In genomic region chr7:65239707-65240352, GRCh38 we compare ENCODE assay signal across 1 cellular context.
TF ChIP-seq lines count a peak whose summit lies in the region.

No MANE protein-coding gene starts in this region.

TF ChIP-seq in HepG2, 621 proteins besides CTCF, POLR2A, EP300 and RAD21 (continued from another document and continues in another):
- TF ChIP-seq MIXL1 (CRISPR knock-in tag; IDR thresholded peaks at IDR 0.05) (no peak), NCOR1 (IDR thresholded peaks at IDR 0.05; ENCODE audit: borderline replicate concordance, low read length) (no peak), MAF1 (CRISPR knock-in tag; IDR thresholded peaks at IDR 0.05; ENCODE audit: borderline replicate concordance) (no peak), ZNF292 (CRISPR knock-in tag; IDR thresholded peaks at IDR 0.05; ENCODE audit: borderline replicate concordance, low read depth) (peak; percentile 70), MTF1 (CRISPR knock-in tag; IDR thresholded peaks at IDR 0.05) (no peak), ZBTB7A (CRISPR knock-in tag; IDR thresholded peaks at IDR 0.05) (no peak), REXO4 (CRISPR knock-in tag; IDR thresholded peaks at IDR 0.05; ENCODE audit: borderline replicate concordance) (no peak), GABPA (IDR thresholded peaks at IDR 0.05; ENCODE audit: low read depth, low read length) (peak; percentile 13; the same call in 1 of the 2 replicates), GABPA (CRISPR knock-in tag; IDR thresholded peaks at IDR 0.05; ENCODE audit: low read depth) (peak; percentile 59), RXRB (CRISPR knock-in tag; IDR thresholded peaks at IDR 0.05; ENCODE audit: borderline replicate concordance) (no peak), ATF6 (CRISPR knock-in tag; conservative IDR thresholded peaks at IDR 0.05) (no peak), GRHL1 (CRISPR knock-in tag; conservative IDR thresholded peaks at IDR 0.05) (no peak), NFE2 (CRISPR knock-in tag; IDR thresholded peaks at IDR 0.05) (no peak), CREM (IDR thresholded peaks at IDR 0.05) (no peak), CREM (CRISPR knock-in tag; IDR thresholded peaks at IDR 0.05) (no peak), ZNF775 (CRISPR knock-in tag; IDR thresholded peaks at IDR 0.05; ENCODE audit: borderline replicate concordance) (no peak), TRAFD1 (CRISPR knock-in tag; IDR thresholded peaks at IDR 0.05; ENCODE audit: borderline replicate concordance) (no peak), ZNF3 (CRISPR knock-in tag; IDR thresholded peaks at IDR 0.05) (no peak), ZNF83 (CRISPR knock-in tag; IDR thresholded peaks at IDR 0.05; ENCODE audit: borderline replicate concordance) (no peak), BCLAF1 (IDR thresholded peaks at IDR 0.05) (no peak), CHD2 (IDR thresholded peaks at IDR 0.05; ENCODE audit: low read depth, low read length) (no peak), TOPORS (CRISPR knock-in tag; IDR thresholded peaks at IDR 0.05) (no peak), MTA1 (CRISPR knock-in tag; IDR thresholded peaks at IDR 0.05; ENCODE audit: borderline replicate concordance) (peak; percentile 67; the same call in 1 of the 2 replicates), KLF13 (CRISPR knock-in tag; IDR thresholded peaks at IDR 0.05) (no peak), TBX3 (IDR thresholded peaks at IDR 0.05; ENCODE audit: borderline replicate concordance) (no peak), ZNF792 (CRISPR knock-in tag; IDR thresholded peaks at IDR 0.05) (no peak), HOXA7 (CRISPR knock-in tag; IDR thresholded peaks at IDR 0.05) (no peak), ATRX (CRISPR knock-in tag; IDR thresholded peaks at IDR 0.05; ENCODE audit: borderline replicate concordance) (no peak), ZNF572 (CRISPR knock-in tag; IDR thresholded peaks at IDR 0.05) (no peak), FOXC1 (CRISPR knock-in tag; IDR thresholded peaks at IDR 0.05; ENCODE audit: borderline replicate concordance) (0 out of 2 replicates have a peak, but pooled peaks have one; percentile 31), TGIF2 (CRISPR knock-in tag; IDR thresholded peaks at IDR 0.05) (no peak), ELF1 (CRISPR knock-in tag; IDR thresholded peaks at IDR 0.05) (no peak), HDAC2 (CRISPR knock-in tag; IDR thresholded peaks at IDR 0.05) (no peak), NR2F6 (IDR thresholded peaks at IDR 0.05) (no peak), NR2F6 (CRISPR knock-in tag; IDR thresholded peaks at IDR 0.05) (no peak), FOSL2 (CRISPR knock-in tag; IDR thresholded peaks at IDR 0.05) (no peak), FOXP4 (CRISPR knock-in tag; IDR thresholded peaks at IDR 0.05) (no peak), ZNF503 (CRISPR knock-in tag; IDR thresholded peaks at IDR 0.05) (no peak)
- TF ChIP-seq, protein P1, sequence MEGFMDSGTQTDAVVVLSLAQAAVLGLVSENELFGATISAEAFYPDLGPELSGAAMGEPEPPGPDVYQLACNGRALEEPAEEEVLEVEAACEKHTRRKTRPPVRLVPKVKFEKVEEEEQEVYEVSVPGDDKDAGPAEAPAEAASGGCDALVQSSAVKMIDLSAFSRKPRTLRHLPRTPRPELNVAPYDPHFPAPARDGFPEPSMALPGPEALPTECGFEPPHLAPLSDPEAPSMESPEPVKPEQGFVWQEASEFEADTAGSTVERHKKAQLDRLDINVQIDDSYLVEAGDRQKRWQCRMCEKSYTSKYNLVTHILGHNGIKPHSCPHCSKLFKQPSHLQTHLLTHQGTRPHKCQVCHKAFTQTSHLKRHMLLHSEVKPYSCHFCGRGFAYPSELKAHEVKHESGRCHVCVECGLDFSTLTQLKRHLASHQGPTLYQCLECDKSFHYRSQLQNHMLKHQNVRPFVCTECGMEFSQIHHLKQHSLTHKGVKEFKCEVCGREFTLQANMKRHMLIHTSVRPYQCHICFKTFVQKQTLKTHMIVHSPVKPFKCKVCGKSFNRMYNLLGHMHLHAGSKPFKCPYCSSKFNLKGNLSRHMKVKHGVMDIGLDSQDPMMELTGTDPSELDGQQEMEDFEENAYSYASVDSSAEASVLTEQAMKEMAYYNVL (CRISPR knock-in tag; IDR thresholded peaks at IDR 0.05; ENCODE audit: borderline replicate concordance): 0 out of 2 replicates have a peak, but pooled peaks have one; percentile 15
- TF ChIP-seq, protein P2, sequence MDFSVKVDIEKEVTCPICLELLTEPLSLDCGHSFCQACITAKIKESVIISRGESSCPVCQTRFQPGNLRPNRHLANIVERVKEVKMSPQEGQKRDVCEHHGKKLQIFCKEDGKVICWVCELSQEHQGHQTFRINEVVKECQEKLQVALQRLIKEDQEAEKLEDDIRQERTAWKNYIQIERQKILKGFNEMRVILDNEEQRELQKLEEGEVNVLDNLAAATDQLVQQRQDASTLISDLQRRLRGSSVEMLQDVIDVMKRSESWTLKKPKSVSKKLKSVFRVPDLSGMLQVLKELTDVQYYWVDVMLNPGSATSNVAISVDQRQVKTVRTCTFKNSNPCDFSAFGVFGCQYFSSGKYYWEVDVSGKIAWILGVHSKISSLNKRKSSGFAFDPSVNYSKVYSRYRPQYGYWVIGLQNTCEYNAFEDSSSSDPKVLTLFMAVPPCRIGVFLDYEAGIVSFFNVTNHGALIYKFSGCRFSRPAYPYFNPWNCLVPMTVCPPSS (IDR thresholded peaks at IDR 0.05): no peak
- TF ChIP-seq, protein P3, sequence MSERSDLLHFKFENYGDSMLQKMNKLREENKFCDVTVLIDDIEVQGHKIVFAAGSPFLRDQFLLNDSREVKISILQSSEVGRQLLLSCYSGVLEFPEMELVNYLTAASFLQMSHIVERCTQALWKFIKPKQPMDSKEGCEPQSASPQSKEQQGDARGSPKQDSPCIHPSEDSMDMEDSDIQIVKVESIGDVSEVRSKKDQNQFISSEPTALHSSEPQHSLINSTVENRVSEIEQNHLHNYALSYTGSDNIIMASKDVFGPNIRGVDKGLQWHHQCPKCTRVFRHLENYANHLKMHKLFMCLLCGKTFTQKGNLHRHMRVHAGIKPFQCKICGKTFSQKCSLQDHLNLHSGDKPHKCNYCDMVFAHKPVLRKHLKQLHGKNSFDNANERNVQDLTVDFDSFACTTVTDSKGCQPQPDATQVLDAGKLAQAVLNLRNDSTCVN (CRISPR knock-in tag; IDR thresholded peaks at IDR 0.05; ENCODE audit: borderline replicate concordance): no peak
- TF ChIP-seq, protein P4, sequence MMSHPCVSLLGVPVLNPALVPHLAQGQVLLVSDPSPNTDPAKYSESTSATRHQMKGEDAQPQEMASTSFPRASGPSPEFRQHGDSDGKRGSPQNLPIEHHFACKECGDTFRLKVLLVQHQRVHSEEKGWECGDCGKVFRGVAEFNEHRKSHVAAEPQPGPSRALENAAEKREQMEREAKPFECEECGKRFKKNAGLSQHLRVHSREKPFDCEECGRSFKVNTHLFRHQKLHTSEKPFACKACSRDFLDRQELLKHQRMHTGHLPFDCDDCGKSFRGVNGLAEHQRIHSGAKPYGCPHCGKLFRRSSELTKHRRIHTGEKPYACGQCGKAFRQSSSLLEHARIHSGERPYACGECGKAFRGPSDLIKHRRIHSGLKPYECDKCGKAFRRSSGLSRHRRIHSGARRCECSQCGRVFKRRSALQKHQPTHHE (CRISPR knock-in tag; IDR thresholded peaks at IDR 0.05; ENCODE audit: borderline replicate concordance): no peak
- TF ChIP-seq, protein P5, sequence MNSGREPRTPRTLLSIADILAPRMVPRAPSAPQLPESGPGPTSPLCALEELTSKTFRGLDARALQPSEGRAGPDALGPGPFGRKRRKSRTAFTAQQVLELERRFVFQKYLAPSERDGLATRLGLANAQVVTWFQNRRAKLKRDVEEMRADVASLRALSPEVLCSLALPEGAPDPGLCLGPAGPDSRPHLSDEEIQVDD (CRISPR knock-in tag; IDR thresholded peaks at IDR 0.05; ENCODE audit: borderline replicate concordance): no peak
- TF ChIP-seq, protein P6, sequence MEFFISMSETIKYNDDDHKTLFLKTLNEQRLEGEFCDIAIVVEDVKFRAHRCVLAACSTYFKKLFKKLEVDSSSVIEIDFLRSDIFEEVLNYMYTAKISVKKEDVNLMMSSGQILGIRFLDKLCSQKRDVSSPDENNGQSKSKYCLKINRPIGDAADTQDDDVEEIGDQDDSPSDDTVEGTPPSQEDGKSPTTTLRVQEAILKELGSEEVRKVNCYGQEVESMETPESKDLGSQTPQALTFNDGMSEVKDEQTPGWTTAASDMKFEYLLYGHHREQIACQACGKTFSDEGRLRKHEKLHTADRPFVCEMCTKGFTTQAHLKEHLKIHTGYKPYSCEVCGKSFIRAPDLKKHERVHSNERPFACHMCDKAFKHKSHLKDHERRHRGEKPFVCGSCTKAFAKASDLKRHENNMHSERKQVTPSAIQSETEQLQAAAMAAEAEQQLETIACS (CRISPR knock-in tag; IDR thresholded peaks at IDR 0.05): no peak
